8 cellular contexts compared by ENCODE assay signal in genomic region chr20:32110173-32110704, GRCh38. TPM values are rescaled to one million over a fixed set of nuclear protein-coding genes. Genes with fewer than 3 reads are reported as not detected.
DNase-seq lines count a peak whose midpoint lies in the region; ATAC-seq and TF ChIP-seq lines count a peak whose summit lies in the region.

No MANE protein-coding gene starts in this region.

- H3K4me2 ChIP-seq in SU-DHL-6 (ENCODE audit: low read depth, low read length, poor library complexity, severe bottlenecking): peak overlapping the region; percentile 88

- H3K9me3 ChIP-seq in SU-DHL-6 (ENCODE audit: insufficient read depth, low read length): no peaks in the 10 kb centered on the region
- no peaks in the 10 kb centered on the region for H3K9me3 ChIP-seq in skeletal muscle tissue (ENCODE audit: control insufficient read depth in 3 of 3, low read length in 3 of 3)

- H3K27ac ChIP-seq in SU-DHL-6 (ENCODE audit: low read depth, low read length) (peak overlapping the region; percentile 86), skeletal muscle tissue (ENCODE audit: low read depth, low read length) (peak overlapping the region; percentile 98)

- H3K4me3 ChIP-seq in SU-DHL-6 (ENCODE audit: insufficient read depth, low read length, poor library complexity, severe bottlenecking) (peak overlapping the region; percentile 81), fibroblast of villous mesenchyme (ENCODE audit: low read depth, low read length) (peak overlapping the region; percentile 92), skeletal muscle tissue (ENCODE audit: low read length in 3 of 3) (peak overlapping the region; percentile 96 to 100 (median 100))

- H3K9ac ChIP-seq in SU-DHL-6 (ENCODE audit: low read length) (peak overlapping the region; percentile 84), skeletal muscle tissue (ENCODE audit: low read depth in 1 of 3, low read length in 3 of 3) (peak overlapping the region; percentile 94 to 100 (median 98))

- H2AFZ ChIP-seq in SU-DHL-6 (ENCODE audit: low read depth, low read length, severe bottlenecking): no peak overlapping the region

- peaks cover 14 to 42% (median 24%) of the 10 kb centered on the region in 3 donors for H3K4me1 ChIP-seq in skeletal muscle tissue (ENCODE audit: control insufficient read depth in 3 of 3, insufficient read depth in 3 of 3, low read length in 3 of 3)

- peak; percentile 1 for DNase-seq in activated CD8-positive, alpha-beta memory T cell treated with anti-CD3 and anti-CD28 coated beads, Interleukin-2, amount 50 U/mL, for 24 hours (ENCODE audit: extremely low read depth)
- DNase-seq in activated CD8-positive, alpha-beta memory T cell treated with anti-CD3 and anti-CD28 coated beads for 24 hours: no peak
- DNase-seq in fibroblast of villous mesenchyme (ENCODE audit: low read depth) (no peak), NCI-H1436 treated with DMSO at 0.1 percent for 48 hours (lab: John Stamatoyannopoulos, UW) (no peak), germinal center (ENCODE audit: low spot score) (no peak)

- H3K36me3 ChIP-seq in SU-DHL-6 (ENCODE audit: low read length) (peaks cover 2% of the 10 kb centered on the region; the same call in 1 of the 2 replicates), skeletal muscle tissue (ENCODE audit: control insufficient read depth in 3 of 3, insufficient read depth in 3 of 3, low read length in 3 of 3) (peaks cover 0 to 4% (median 0%) of the 10 kb centered on the region in 3 donors)

- H3F3A ChIP-seq in SU-DHL-6 (ENCODE audit: insufficient read depth): 0 out of 2 replicates have a peak, but pooled peaks cover 5% of the 10 kb centered on the region

- H3K9me2 ChIP-seq in SU-DHL-6 (replicated peaks; ENCODE audit: insufficient read depth, low read length): no peaks in the 10 kb centered on the region

- ATAC-seq in HG03095 (IDR thresholded peaks at IDR 0.05; ENCODE audit: unreplicated experiment): no peak

- TF ChIP-seq CTCF in SU-DHL-6 (IDR thresholded peaks at IDR 0.05; ENCODE audit: insufficient read depth, low read length, poor library complexity, severe bottlenecking) (no peak), fibroblast of villous mesenchyme (IDR thresholded peaks at IDR 0.05; ENCODE audit: insufficient read depth, low read depth, low read length) (no peak)

- H4K20me1 ChIP-seq in SU-DHL-6 (ENCODE audit: low read depth, low read length): no peaks in the 10 kb centered on the region

- H3K27me3 ChIP-seq in SU-DHL-6 (ENCODE audit: low read length) (no peaks in the 10 kb centered on the region), skeletal muscle tissue (ENCODE audit: control insufficient read depth in 3 of 3, insufficient read depth in 3 of 3, low read length in 3 of 3) (no peaks in the 10 kb centered on the region)

- peaks cover 54% of the 10 kb centered on the region for H3K79me2 ChIP-seq in SU-DHL-6 (ENCODE audit: insufficient read depth, low read length)

RNA-seq across cellular contexts. Expression of gene TM9SF4, which starts 0.7 kb away (rescaled TPM):
- total RNA-seq in fibroblast of villous mesenchyme (43.5 and 58.7 TPM in 2 replicates), skeletal muscle tissue (18.8 TPM)

RNA-seq across cellular contexts. Expression of gene HCK, which starts 58.2 kb away (rescaled TPM):
- total RNA-seq in fibroblast of villous mesenchyme: not detected in 2 replicates
- total RNA-seq in skeletal muscle tissue: 8.4 TPM
